In the genomic region with DNA sequence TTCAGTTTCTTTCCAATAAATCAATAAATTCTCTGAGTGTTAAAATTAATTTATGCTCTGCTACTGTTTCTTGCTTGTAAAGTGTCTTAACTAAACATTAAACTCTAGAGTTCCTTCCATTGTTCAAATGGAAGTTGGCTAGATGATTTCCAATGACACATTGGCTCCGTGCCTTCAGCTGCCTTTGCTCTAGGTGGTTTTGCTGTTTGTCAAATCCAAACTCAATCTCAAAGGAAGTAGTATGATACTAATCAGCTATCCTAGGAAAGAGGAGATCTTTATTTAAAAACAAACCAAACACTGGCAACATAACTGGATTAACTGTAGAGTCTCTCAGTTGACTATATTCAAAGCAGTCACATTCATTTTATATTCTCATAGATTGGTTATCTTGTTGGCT, we compare ENCODE assay signal across 16 cellular contexts.
DNase-seq lines count a peak whose midpoint lies in the region; ATAC-seq and TF ChIP-seq lines count a peak whose summit lies in the region.
"Had no signal": no experiment of that assay in that cellular context is flagged by ENCODE, and none has a peak within 500 bp of the region (broad histone marks: within the 10 kb centered on the region; RNA-seq: fewer than 3 reads in every experiment).

No MANE protein-coding gene starts in this region.

- DNase-seq in LNCaP clone FGC (ENCODE audit: low read depth) (peak; percentile 33), NCI-H446 treated with DMSO at 0.1 percent for 48 hours (lab: John Stamatoyannopoulos, UW) (peak; percentile 49), dermis blood vessel endothelial cell (peak; percentile 19), pulmonary artery endothelial cell (ENCODE audit: low read depth, low spot score) (peak; percentile 15), HPDE6-E6E7 (ENCODE audit: extremely low spot score) (no peak)
- DNase-seq in stimulated activated CD8-positive, alpha-beta memory T cell treated with anti-CD3 and anti-CD28 coated beads, Interleukin-4, amount 100 ng/mL, for 48 hours, result no peak
- DNase-seq: AML-193; Caco-2; Calu3; CD4-positive, alpha-beta T cell; CD8-positive, alpha-beta T cell; DMS79 treated with DMSO at 0.1 percent for 48 hours; GF-D8 had no signal

- TF ChIP-seq CTCF in LNCaP clone FGC (IDR thresholded peaks at IDR 0.05; ENCODE audit: control insufficient read depth, extremely low read depth, insufficient read depth), result no peak

- ATAC-seq in esophagus mucosa, result no peak
- ATAC-seq: A549; CD8-positive, alpha-beta T cell had no signal

- H3K4me3 ChIP-seq in LNCaP clone FGC (ENCODE audit: low read depth, low read length), result no peak overlapping the region
- H3K4me3 ChIP-seq: A549; BLaER1 treated with 17β-estradiol and CSF1 and Interleukin-3, amounts not matched to agents 10 nM and 100 nM had no signal

Comparison
In these comparisons a context has a peak if more than half of its experiments do, and no peak if none do; other contexts are left out.
1. DNase-seq: peak in LNCaP clone FGC (single experiment), NCI-H446 treated with DMSO at 0.1 percent for 48 hours (single experiment), dermis blood vessel endothelial cell (single experiment) and pulmonary artery endothelial cell (single experiment); none in HPDE6-E6E7 (single experiment) and stimulated activated CD8-positive, alpha-beta memory T cell treated with anti-CD3 and anti-CD28 coated beads, Interleukin-4, amount 100 ng/mL, for 48 hours (single experiment).